8 cellular contexts compared by ENCODE assay signal in the genomic region with DNA sequence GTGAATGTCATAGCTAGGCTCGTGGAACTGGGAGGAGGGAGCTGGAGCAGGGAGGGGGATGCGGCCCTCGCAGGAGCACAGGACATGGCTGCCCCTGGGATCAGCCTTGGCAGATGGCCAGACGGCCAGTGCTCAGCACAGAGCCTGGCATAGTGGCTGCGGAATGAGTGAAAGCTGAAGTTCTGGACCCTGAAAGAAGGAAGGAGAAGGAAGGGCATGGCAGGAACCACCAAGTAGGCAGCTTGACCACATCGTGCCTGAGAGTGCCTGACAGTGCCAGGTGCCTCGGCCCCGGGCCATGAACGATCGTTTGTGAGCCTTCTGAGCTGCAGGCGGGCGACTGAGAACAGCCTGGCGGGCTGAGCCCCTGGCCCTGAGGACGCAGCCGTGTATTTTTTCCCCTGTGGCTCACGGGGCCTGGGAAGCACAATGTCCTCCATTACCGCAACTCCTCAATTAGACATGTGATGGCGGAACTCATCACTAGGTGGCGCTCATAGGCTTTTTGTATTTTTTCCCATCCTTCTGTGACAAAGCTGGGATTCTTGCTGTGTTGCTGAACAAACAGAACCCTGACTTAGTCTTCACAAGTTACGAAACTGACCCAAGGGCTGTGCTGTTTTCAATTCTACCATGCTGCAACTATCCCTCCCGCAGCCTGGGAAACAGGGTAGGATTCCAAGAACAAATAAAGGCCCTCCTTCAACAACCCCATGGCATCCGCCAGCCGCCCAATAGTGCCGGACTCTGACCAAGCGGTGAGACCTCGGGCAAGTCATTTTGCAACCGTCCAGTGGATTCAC.
A peak's percentile ranks its signal among the peaks of the same experiment; 100 is the strongest.
DNase-seq lines count a peak whose midpoint lies in the region; ATAC-seq and TF ChIP-seq lines count a peak whose summit lies in the region.

No MANE protein-coding gene starts in this region.

- peak; percentile 83 for TF ChIP-seq CTCF in AG10803 (conservative IDR thresholded peaks at IDR 0.05; ENCODE audit: low read length)

- ATAC-seq in GM18517 (IDR thresholded peaks at IDR 0.05; ENCODE audit: unreplicated experiment), result no peak

- peak overlapping the region; percentile 29; the same call in 1 of the 2 replicates for H3K4me3 ChIP-seq in AG10803 (ENCODE audit: low read length)
- H3K4me3 ChIP-seq in skin epidermis, result peak overlapping the region in 1 of 7 experiments; percentile 23

- H3K27ac ChIP-seq in skin epidermis, result peak overlapping the region in 15 of 21 experiments; percentile 14 to 69 (median 57)

- in situ Hi-C loops in T47D (cut with HindIII; ENCODE audit: low pct_unique_long_range_greater_than_20kb, low sequenced_read_pairs), result no loop called here

- peak; percentile 93 for DNase-seq in AG10803 (ENCODE audit: low read depth)
- DNase-seq in GM19240 (ENCODE audit: insufficient read length, low spot score), result peak; percentile 14
- peak; percentile 82 for DNase-seq in NCI-H1694 treated with DMSO at 0.1 percent for 48 hours (lab: John Stamatoyannopoulos, UW)
- DNase-seq in T-helper 9 cell, result peak; percentile 46
- peak; percentile 33 to 86 for DNase-seq in T47D (ENCODE audit: low read depth in 1 of 2, low spot score in 1 of 2)
- peak; percentile 83 for DNase-seq in iPS-NIHi7 (ENCODE audit: extremely low spot score)

Comparison
In these comparisons a context has a peak if more than half of its experiments do, and no peak if none do; other contexts are left out.
1. DNase-seq: peak in every context shown above with its lines; median percentile 93 in AG10803; 83 in iPS-NIHi7; 82 in NCI-H1694 treated with DMSO at 0.1 percent for 48 hours; 60 in T47D; 46 in T-helper 9 cell; 14 in GM19240.